1 cellular context compared by ENCODE assay signal in genomic region chr12:46474385-46474784, GRCh38.
A peak's percentile ranks its signal among the peaks of the same experiment; 100 is the strongest.
TF ChIP-seq lines count a peak whose summit lies in the region.

No MANE protein-coding gene starts in this region.

TF ChIP-seq in GM12878, 131 proteins besides CTCF, POLR2A, EP300 and RAD21:
- TF ChIP-seq MLLT1 (IDR thresholded peaks at IDR 0.05), result peak; percentile 32; the same call in 1 of the 2 replicates
